Comparison of ENCODE assay signal across 2 cellular contexts in the genomic region with DNA sequence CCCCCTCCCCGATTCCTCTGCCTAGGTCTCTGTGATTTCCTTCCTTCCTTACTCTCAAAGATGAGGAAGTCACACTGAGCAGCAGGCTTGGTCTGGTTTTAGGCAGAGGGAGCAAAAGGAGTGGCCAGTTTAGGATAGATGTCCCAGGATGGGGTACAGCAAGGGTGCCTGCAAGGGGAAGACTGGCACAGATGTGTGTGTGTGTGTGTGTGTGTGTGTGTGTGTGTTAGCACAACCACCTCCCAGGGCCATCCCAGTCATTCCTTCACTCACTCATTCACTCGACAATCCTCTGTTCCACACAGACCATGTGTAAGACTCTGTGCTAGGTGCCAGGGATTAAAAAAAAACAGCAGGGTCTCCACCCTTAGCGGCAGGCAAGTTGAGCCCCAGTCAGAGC.
TF ChIP-seq lines count a peak whose summit lies in the region.

No MANE protein-coding gene starts in this region.

TF ChIP-seq in GM23338, 12 proteins besides CTCF, POLR2A, EP300 and RAD21 (continues in another document):
- TF ChIP-seq, protein P1, sequence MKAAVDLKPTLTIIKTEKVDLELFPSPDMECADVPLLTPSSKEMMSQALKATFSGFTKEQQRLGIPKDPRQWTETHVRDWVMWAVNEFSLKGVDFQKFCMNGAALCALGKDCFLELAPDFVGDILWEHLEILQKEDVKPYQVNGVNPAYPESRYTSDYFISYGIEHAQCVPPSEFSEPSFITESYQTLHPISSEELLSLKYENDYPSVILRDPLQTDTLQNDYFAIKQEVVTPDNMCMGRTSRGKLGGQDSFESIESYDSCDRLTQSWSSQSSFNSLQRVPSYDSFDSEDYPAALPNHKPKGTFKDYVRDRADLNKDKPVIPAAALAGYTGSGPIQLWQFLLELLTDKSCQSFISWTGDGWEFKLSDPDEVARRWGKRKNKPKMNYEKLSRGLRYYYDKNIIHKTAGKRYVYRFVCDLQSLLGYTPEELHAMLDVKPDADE (IDR thresholded peaks at IDR 0.05) = no peak
- TF ChIP-seq JUNB (IDR thresholded peaks at IDR 0.05; ENCODE audit: unreplicated experiment) = no peak
- TF ChIP-seq, protein P2, sequence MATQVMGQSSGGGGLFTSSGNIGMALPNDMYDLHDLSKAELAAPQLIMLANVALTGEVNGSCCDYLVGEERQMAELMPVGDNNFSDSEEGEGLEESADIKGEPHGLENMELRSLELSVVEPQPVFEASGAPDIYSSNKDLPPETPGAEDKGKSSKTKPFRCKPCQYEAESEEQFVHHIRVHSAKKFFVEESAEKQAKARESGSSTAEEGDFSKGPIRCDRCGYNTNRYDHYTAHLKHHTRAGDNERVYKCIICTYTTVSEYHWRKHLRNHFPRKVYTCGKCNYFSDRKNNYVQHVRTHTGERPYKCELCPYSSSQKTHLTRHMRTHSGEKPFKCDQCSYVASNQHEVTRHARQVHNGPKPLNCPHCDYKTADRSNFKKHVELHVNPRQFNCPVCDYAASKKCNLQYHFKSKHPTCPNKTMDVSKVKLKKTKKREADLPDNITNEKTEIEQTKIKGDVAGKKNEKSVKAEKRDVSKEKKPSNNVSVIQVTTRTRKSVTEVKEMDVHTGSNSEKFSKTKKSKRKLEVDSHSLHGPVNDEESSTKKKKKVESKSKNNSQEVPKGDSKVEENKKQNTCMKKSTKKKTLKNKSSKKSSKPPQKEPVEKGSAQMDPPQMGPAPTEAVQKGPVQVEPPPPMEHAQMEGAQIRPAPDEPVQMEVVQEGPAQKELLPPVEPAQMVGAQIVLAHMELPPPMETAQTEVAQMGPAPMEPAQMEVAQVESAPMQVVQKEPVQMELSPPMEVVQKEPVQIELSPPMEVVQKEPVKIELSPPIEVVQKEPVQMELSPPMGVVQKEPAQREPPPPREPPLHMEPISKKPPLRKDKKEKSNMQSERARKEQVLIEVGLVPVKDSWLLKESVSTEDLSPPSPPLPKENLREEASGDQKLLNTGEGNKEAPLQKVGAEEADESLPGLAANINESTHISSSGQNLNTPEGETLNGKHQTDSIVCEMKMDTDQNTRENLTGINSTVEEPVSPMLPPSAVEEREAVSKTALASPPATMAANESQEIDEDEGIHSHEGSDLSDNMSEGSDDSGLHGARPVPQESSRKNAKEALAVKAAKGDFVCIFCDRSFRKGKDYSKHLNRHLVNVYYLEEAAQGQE (IDR thresholded peaks at IDR 0.05; ENCODE audit: unreplicated experiment) = no peak
- TF ChIP-seq CREB1 (CRISPR knock-in tag; IDR thresholded peaks at IDR 0.05; ENCODE audit: low read depth) = no peak
- TF ChIP-seq EZH2 (IDR thresholded peaks at IDR 0.05; ENCODE audit: low read depth, unreplicated experiment) = no peak
- TF ChIP-seq, protein P3, sequence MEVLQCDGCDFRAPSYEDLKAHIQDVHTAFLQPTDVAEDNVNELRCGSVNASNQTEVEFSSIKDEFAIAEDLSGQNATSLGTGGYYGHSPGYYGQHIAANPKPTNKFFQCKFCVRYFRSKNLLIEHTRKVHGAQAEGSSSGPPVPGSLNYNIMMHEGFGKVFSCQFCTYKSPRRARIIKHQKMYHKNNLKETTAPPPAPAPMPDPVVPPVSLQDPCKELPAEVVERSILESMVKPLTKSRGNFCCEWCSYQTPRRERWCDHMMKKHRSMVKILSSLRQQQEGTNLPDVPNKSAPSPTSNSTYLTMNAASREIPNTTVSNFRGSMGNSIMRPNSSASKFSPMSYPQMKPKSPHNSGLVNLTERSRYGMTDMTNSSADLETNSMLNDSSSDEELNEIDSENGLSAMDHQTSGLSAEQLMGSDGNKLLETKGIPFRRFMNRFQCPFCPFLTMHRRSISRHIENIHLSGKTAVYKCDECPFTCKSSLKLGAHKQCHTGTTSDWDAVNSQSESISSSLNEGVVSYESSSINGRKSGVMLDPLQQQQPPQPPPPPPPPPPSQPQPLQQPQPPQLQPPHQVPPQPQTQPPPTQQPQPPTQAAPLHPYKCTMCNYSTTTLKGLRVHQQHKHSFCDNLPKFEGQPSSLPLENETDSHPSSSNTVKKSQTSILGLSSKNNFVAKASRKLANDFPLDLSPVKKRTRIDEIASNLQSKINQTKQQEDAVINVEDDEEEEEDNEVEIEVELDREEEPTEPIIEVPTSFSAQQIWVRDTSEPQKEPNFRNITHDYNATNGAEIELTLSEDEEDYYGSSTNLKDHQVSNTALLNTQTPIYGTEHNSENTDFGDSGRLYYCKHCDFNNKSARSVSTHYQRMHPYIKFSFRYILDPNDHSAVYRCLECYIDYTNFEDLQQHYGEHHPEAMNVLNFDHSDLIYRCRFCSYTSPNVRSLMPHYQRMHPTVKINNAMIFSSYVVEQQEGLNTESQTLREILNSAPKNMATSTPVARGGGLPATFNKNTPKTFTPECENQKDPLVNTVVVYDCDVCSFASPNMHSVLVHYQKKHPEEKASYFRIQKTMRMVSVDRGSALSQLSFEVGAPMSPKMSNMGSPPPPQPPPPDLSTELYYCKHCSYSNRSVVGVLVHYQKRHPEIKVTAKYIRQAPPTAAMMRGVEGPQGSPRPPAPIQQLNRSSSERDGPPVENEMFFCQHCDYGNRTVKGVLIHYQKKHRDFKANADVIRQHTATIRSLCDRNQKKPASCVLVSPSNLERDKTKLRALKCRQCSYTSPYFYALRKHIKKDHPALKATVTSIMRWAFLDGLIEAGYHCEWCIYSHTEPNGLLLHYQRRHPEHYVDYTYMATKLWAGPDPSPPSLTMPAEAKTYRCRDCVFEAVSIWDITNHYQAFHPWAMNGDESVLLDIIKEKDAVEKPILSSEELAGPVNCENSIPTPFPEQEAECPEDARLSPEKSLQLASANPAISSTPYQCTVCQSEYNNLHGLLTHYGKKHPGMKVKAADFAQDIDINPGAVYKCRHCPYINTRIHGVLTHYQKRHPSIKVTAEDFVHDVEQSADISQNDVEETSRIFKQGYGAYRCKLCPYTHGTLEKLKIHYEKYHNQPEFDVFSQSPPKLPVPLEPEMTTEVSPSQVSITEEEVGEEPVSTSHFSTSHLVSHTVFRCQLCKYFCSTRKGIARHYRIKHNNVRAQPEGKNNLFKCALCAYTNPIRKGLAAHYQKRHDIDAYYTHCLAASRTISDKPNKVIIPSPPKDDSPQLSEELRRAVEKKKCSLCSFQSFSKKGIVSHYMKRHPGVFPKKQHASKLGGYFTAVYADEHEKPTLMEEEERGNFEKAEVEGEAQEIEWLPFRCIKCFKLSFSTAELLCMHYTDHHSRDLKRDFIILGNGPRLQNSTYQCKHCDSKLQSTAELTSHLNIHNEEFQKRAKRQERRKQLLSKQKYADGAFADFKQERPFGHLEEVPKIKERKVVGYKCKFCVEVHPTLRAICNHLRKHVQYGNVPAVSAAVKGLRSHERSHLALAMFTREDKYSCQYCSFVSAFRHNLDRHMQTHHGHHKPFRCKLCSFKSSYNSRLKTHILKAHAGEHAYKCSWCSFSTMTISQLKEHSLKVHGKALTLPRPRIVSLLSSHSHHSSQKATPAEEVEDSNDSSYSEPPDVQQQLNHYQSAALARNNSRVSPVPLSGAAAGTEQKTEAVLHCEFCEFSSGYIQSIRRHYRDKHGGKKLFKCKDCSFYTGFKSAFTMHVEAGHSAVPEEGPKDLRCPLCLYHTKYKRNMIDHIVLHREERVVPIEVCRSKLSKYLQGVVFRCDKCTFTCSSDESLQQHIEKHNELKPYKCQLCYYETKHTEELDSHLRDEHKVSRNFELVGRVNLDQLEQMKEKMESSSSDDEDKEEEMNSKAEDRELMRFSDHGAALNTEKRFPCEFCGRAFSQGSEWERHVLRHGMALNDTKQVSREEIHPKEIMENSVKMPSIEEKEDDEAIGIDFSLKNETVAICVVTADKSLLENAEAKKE (CRISPR knock-in tag; IDR thresholded peaks at IDR 0.05) = no peak
- TF ChIP-seq STAT1 (IDR thresholded peaks at IDR 0.05; ENCODE audit: unreplicated experiment) = no peak
- no peak for TF ChIP-seq NANOG (IDR thresholded peaks at IDR 0.05; ENCODE audit: borderline replicate concordance)
- no peak for TF ChIP-seq EZH2phosphoT487 (IDR thresholded peaks at IDR 0.05; ENCODE audit: unreplicated experiment)
- no peak for TF ChIP-seq POLR2AphosphoS5 (IDR thresholded peaks at IDR 0.05; ENCODE audit: low read depth)

TF ChIP-seq in H1, 55 proteins besides CTCF, POLR2A, EP300 and RAD21 (continues in another document):
- TF ChIP-seq EGR1 (IDR thresholded peaks at IDR 0.05; ENCODE audit: borderline replicate concordance, low read depth, low read length) = no peak
- TF ChIP-seq RNF2 (IDR thresholded peaks at IDR 0.05; ENCODE audit: borderline replicate concordance, low read depth, low read length, missing control alignments, poor library complexity, severe bottlenecking) = no peak
- no peak for TF ChIP-seq TBP (IDR thresholded peaks at IDR 0.05; ENCODE audit: low read depth, low read length)
- TF ChIP-seq, protein P4, sequence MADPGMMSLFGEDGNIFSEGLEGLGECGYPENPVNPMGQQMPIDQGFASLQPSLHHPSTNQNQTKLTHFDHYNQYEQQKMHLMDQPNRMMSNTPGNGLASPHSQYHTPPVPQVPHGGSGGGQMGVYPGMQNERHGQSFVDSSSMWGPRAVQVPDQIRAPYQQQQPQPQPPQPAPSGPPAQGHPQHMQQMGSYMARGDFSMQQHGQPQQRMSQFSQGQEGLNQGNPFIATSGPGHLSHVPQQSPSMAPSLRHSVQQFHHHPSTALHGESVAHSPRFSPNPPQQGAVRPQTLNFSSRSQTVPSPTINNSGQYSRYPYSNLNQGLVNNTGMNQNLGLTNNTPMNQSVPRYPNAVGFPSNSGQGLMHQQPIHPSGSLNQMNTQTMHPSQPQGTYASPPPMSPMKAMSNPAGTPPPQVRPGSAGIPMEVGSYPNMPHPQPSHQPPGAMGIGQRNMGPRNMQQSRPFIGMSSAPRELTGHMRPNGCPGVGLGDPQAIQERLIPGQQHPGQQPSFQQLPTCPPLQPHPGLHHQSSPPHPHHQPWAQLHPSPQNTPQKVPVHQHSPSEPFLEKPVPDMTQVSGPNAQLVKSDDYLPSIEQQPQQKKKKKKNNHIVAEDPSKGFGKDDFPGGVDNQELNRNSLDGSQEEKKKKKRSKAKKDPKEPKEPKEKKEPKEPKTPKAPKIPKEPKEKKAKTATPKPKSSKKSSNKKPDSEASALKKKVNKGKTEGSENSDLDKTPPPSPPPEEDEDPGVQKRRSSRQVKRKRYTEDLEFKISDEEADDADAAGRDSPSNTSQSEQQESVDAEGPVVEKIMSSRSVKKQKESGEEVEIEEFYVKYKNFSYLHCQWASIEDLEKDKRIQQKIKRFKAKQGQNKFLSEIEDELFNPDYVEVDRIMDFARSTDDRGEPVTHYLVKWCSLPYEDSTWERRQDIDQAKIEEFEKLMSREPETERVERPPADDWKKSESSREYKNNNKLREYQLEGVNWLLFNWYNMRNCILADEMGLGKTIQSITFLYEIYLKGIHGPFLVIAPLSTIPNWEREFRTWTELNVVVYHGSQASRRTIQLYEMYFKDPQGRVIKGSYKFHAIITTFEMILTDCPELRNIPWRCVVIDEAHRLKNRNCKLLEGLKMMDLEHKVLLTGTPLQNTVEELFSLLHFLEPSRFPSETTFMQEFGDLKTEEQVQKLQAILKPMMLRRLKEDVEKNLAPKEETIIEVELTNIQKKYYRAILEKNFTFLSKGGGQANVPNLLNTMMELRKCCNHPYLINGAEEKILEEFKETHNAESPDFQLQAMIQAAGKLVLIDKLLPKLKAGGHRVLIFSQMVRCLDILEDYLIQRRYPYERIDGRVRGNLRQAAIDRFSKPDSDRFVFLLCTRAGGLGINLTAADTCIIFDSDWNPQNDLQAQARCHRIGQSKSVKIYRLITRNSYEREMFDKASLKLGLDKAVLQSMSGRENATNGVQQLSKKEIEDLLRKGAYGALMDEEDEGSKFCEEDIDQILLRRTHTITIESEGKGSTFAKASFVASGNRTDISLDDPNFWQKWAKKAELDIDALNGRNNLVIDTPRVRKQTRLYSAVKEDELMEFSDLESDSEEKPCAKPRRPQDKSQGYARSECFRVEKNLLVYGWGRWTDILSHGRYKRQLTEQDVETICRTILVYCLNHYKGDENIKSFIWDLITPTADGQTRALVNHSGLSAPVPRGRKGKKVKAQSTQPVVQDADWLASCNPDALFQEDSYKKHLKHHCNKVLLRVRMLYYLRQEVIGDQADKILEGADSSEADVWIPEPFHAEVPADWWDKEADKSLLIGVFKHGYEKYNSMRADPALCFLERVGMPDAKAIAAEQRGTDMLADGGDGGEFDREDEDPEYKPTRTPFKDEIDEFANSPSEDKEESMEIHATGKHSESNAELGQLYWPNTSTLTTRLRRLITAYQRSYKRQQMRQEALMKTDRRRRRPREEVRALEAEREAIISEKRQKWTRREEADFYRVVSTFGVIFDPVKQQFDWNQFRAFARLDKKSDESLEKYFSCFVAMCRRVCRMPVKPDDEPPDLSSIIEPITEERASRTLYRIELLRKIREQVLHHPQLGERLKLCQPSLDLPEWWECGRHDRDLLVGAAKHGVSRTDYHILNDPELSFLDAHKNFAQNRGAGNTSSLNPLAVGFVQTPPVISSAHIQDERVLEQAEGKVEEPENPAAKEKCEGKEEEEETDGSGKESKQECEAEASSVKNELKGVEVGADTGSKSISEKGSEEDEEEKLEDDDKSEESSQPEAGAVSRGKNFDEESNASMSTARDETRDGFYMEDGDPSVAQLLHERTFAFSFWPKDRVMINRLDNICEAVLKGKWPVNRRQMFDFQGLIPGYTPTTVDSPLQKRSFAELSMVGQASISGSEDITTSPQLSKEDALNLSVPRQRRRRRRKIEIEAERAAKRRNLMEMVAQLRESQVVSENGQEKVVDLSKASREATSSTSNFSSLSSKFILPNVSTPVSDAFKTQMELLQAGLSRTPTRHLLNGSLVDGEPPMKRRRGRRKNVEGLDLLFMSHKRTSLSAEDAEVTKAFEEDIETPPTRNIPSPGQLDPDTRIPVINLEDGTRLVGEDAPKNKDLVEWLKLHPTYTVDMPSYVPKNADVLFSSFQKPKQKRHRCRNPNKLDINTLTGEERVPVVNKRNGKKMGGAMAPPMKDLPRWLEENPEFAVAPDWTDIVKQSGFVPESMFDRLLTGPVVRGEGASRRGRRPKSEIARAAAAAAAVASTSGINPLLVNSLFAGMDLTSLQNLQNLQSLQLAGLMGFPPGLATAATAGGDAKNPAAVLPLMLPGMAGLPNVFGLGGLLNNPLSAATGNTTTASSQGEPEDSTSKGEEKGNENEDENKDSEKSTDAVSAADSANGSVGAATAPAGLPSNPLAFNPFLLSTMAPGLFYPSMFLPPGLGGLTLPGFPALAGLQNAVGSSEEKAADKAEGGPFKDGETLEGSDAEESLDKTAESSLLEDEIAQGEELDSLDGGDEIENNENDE (IDR thresholded peaks at IDR 0.05; ENCODE audit: insufficient replicate concordance, low read length) = no peak
- TF ChIP-seq SRF (IDR thresholded peaks at IDR 0.05; ENCODE audit: low read depth, low read length) = no peak
- TF ChIP-seq SIX5 (IDR thresholded peaks at IDR 0.05; ENCODE audit: low read depth, low read length) = no peak
- TF ChIP-seq, protein P5, sequence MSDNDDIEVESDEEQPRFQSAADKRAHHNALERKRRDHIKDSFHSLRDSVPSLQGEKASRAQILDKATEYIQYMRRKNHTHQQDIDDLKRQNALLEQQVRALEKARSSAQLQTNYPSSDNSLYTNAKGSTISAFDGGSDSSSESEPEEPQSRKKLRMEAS (IDR thresholded peaks at IDR 0.05) = no peak
- no peak for TF ChIP-seq BRCA1 (IDR thresholded peaks at IDR 0.05; ENCODE audit: low read depth, low read length)
- no peak for TF ChIP-seq CEBPB (IDR thresholded peaks at IDR 0.05; ENCODE audit: low read depth, low read length)
- no peak for TF ChIP-seq SIRT6 (IDR thresholded peaks at IDR 0.05; ENCODE audit: low read length)
- no peak for TF ChIP-seq TAF1 (IDR thresholded peaks at IDR 0.05; ENCODE audit: low read depth, low read length)
- TF ChIP-seq, protein P6, sequence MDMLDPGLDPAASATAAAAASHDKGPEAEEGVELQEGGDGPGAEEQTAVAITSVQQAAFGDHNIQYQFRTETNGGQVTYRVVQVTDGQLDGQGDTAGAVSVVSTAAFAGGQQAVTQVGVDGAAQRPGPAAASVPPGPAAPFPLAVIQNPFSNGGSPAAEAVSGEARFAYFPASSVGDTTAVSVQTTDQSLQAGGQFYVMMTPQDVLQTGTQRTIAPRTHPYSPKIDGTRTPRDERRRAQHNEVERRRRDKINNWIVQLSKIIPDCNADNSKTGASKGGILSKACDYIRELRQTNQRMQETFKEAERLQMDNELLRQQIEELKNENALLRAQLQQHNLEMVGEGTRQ (IDR thresholded peaks at IDR 0.05; ENCODE audit: low read length) = no peak
- TF ChIP-seq TAF7 (optimal IDR thresholded peaks at IDR 0.05; ENCODE audit: borderline replicate concordance, low read depth, low read length) = no peak
- TF ChIP-seq JUN (IDR thresholded peaks at IDR 0.05; ENCODE audit: low read depth, low read length) = no peak
- no peak for TF ChIP-seq SAP30 (IDR thresholded peaks at IDR 0.05; ENCODE audit: insufficient read depth, insufficient replicate concordance, low read length)
- no peak for TF ChIP-seq KDM4A (IDR thresholded peaks at IDR 0.05; ENCODE audit: low read depth, low read length, severe bottlenecking)
- no peak for TF ChIP-seq SP4 (IDR thresholded peaks at IDR 0.05; ENCODE audit: low read length)
